Comparison of ENCODE assay signal across 1 cellular context in the genomic region with DNA sequence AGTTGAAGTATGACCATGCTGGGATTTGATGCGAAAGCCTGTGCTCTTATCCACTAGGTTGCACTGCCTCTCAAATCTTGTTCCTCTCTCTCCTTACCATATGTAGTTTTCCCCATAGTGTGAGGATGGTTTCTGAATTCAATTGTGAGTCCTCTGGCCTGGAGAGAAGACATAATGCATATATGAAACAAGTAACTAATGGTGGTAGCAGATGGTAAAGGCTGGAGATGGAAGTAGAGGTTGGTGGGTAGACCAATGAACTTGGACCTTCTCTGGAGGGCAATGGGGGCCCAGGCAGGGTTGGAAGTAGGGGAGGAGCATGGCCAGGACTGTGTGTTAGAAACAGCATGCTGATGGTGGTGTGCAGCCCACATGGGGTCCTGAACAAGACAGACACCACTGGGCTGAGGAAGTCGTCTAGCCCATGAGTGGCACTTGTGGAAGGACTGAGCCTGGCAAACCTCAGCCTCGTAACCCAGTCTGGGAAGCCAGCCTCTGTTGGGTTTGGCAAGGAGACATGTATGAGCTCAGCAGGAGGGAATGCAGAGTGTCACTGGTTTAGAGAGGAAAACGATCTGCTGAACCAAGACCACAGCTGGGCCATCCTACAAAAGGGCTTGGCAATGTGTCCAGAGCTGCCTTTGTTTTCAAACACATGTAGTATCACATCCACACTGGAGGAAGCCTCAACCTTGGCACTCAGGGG.
TF ChIP-seq lines count a peak whose summit lies in the region.

No MANE protein-coding gene starts in this region.

TF ChIP-seq in IMR-90, 13 proteins besides CTCF, POLR2A, EP300 and RAD21:
- TF ChIP-seq MAFK (IDR thresholded peaks at IDR 0.05; ENCODE audit: low read depth, low read length) = peak; percentile 9; the same call in 1 of the 2 replicates
- peak; percentile 34; the same call in 1 of the 2 replicates for TF ChIP-seq CEBPB (IDR thresholded peaks at IDR 0.05; ENCODE audit: low read depth, low read length)
- peak; percentile 50; the same call in 1 of the 2 replicates for TF ChIP-seq RFX5 (IDR thresholded peaks at IDR 0.05; ENCODE audit: low read depth, low read length)
- TF ChIP-seq, protein P1, sequence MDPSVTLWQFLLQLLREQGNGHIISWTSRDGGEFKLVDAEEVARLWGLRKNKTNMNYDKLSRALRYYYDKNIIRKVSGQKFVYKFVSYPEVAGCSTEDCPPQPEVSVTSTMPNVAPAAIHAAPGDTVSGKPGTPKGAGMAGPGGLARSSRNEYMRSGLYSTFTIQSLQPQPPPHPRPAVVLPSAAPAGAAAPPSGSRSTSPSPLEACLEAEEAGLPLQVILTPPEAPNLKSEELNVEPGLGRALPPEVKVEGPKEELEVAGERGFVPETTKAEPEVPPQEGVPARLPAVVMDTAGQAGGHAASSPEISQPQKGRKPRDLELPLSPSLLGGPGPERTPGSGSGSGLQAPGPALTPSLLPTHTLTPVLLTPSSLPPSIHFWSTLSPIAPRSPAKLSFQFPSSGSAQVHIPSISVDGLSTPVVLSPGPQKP (IDR thresholded peaks at IDR 0.05; ENCODE audit: borderline replicate concordance, low read depth, low read length) = no peak
- no peak for TF ChIP-seq CHD1 (IDR thresholded peaks at IDR 0.05; ENCODE audit: low read depth, low read length)
- 0 out of 2 replicates have a peak, but pooled peaks have one; percentile 14 for TF ChIP-seq NFE2L2 (IDR thresholded peaks at IDR 0.05; ENCODE audit: low read depth, low read length)
- TF ChIP-seq RCOR1 (IDR thresholded peaks at IDR 0.05; ENCODE audit: insufficient replicate concordance, low read length) = no peak
- 0 out of 2 replicates have a peak, but pooled peaks have one; percentile 28 for TF ChIP-seq MAZ (IDR thresholded peaks at IDR 0.05; ENCODE audit: borderline replicate concordance, low read depth, low read length)
- no peak for TF ChIP-seq USF2 (IDR thresholded peaks at IDR 0.05; ENCODE audit: low read depth, low read length)
- peak; percentile 48; the same call in 1 of the 2 replicates for TF ChIP-seq FOS (IDR thresholded peaks at IDR 0.05; ENCODE audit: low read depth, low read length)
TF ChIP-seq in IMR-90: peak in this region for 6.
